Comparison of ENCODE assay signal across 8 cellular contexts in genomic region chr5:148290271-148291195, GRCh38. TPM values are rescaled to one million over a fixed set of nuclear protein-coding genes. Genes with fewer than 3 reads are reported as not detected.
DNase-seq lines count a peak whose midpoint lies in the region; ATAC-seq, FAIRE-seq and TF ChIP-seq lines count a peak whose summit lies in the region.

No MANE protein-coding gene starts in this region.

- peak; percentile 46 for DNase-seq in ELR (ENCODE audit: low read depth)
- peak; percentile 6 for DNase-seq in Jurkat, Clone E6-1 (ENCODE audit: low read depth, low spot score)
- DNase-seq in SKM-1 treated with dmso at 0.1 percent for 144 hours (lab: John Stamatoyannopoulos, UW; ENCODE audit: unreplicated experiment) = peak; percentile 46
- no peak for DNase-seq in kidney
- no peak for DNase-seq in central memory CD4-positive, alpha-beta T cell
- DNase-seq in activated CD8-positive, alpha-beta memory T cell treated with anti-CD3 and anti-CD28 coated beads, Interleukin-2, amount 50 U/mL, for 48 hours = no peak

- H3K27me3 ChIP-seq in gastroesophageal sphincter = no peaks in the 10 kb centered on the region

- WGBS in gastroesophageal sphincter (ENCODE audit: low coverage in 1 of 2), 2 donors = 43 to 46% methylated on average over 5 of the region's 6 CpGs

- H3K27ac ChIP-seq in kidney (ENCODE audit: low read depth in 2 of 2, low read length in 2 of 2) (no peak overlapping the region), gastroesophageal sphincter (no peak overlapping the region)

- TF ChIP-seq EP300 in gastroesophageal sphincter (IDR thresholded peaks at IDR 0.05) = no peak

- no peak for FAIRE-seq in kidney (lab: Jason Lieb, UNC)

- H3K4me1 ChIP-seq in kidney (ENCODE audit: control insufficient read depth in 1 of 2, insufficient read depth in 1 of 2, low read depth in 1 of 2, low read length in 2 of 2) (no peaks in the 10 kb centered on the region), gastroesophageal sphincter (no peaks in the 10 kb centered on the region)

- H3K36me3 ChIP-seq in kidney (ENCODE audit: control insufficient read depth in 1 of 2, insufficient read depth in 2 of 2, low read length in 2 of 2) (no peaks in the 10 kb centered on the region), gastroesophageal sphincter (no peaks in the 10 kb centered on the region)

- H3K9ac ChIP-seq in kidney (ENCODE audit: low read length in 2 of 2) = no peak overlapping the region

- no peak for ATAC-seq in gastroesophageal sphincter
- ATAC-seq in GM21723 (IDR thresholded peaks at IDR 0.05; ENCODE audit: unreplicated experiment) = no peak

- TF ChIP-seq POLR2A in gastroesophageal sphincter (IDR thresholded peaks at IDR 0.05) = no peak

- TF ChIP-seq CTCF in kidney (IDR thresholded peaks at IDR 0.05; ENCODE audit: borderline replicate concordance, extremely low read depth, insufficient read depth) (peak; percentile 27), gastroesophageal sphincter (IDR thresholded peaks at IDR 0.05) (no peak)

- intact Hi-C loops in kidney (cut with DNase I) = no loop called here

- H3K4me3 ChIP-seq in Jurkat, Clone E6-1 (ENCODE audit: low read length) = no peak overlapping the region
- H3K4me3 ChIP-seq in kidney (ENCODE audit: low read length in 2 of 2) = no peak overlapping the region
- H3K4me3 ChIP-seq in gastroesophageal sphincter = no peak overlapping the region

- no peaks in the 10 kb centered on the region for H3K9me3 ChIP-seq in kidney (ENCODE audit: control insufficient read depth in 1 of 2, low read length in 2 of 2)
- no peaks in the 10 kb centered on the region for H3K9me3 ChIP-seq in gastroesophageal sphincter

RNA-seq across cellular contexts. Expression of gene SPINK7, which starts 21.7 kb away (rescaled TPM):
- polyA plus RNA-seq in Jurkat, Clone E6-1 (2012; ENCODE audit: insufficient read depth, insufficient read length) = not detected
- total RNA-seq in kidney = not detected
- 1.8 TPM for polyA plus RNA-seq in kidney (ENCODE audit: insufficient read depth, low read depth, low replicate concordance)
- total RNA-seq in gastroesophageal sphincter = 1 to 10 TPM in 1 of 4 donors, under 1 TPM in 1, not detected in 2; 0.89 to 9.6 TPM

RNA-seq across cellular contexts. Expression of gene SPINK13, which starts 21.9 kb away (rescaled TPM):
- not detected for polyA plus RNA-seq in Jurkat, Clone E6-1 (2012; ENCODE audit: insufficient read depth, insufficient read length)
- total RNA-seq in kidney = 1.6 TPM
- polyA plus RNA-seq in kidney (ENCODE audit: insufficient read depth, low read depth, low replicate concordance) = 0.43 TPM
- not detected for total RNA-seq in gastroesophageal sphincter

RNA-seq across cellular contexts. Expression of gene SPINK9, which starts 44.8 kb away (rescaled TPM):
- not detected for polyA plus RNA-seq in Jurkat, Clone E6-1 (2012; ENCODE audit: insufficient read depth, insufficient read length)
- total RNA-seq in kidney = not detected
- not detected for polyA plus RNA-seq in kidney (ENCODE audit: insufficient read depth, low read depth, low replicate concordance)
- not detected for total RNA-seq in gastroesophageal sphincter

RNA-seq across cellular contexts. Expression of gene MARCOL, which starts 52.2 kb away (rescaled TPM):
- not detected for polyA plus RNA-seq in Jurkat, Clone E6-1 (2012; ENCODE audit: insufficient read depth, insufficient read length)
- total RNA-seq in kidney (not detected), gastroesophageal sphincter (not detected)
- not detected for polyA plus RNA-seq in kidney (ENCODE audit: insufficient read depth, low read depth, low replicate concordance)

Comparison
In these comparisons a context has a peak if more than half of its experiments do, and no peak if none do; other contexts are left out.
1. DNase-seq: peak in ELR (single experiment), Jurkat, Clone E6-1 (single experiment) and SKM-1 treated with dmso at 0.1 percent for 144 hours (single experiment); none in kidney (single experiment), central memory CD4-positive, alpha-beta T cell (single experiment) and activated CD8-positive, alpha-beta memory T cell treated with anti-CD3 and anti-CD28 coated beads, Interleukin-2, amount 50 U/mL, for 48 hours (single experiment).